Comparison of ENCODE assay signal across 2 cellular contexts in the genomic region with DNA sequence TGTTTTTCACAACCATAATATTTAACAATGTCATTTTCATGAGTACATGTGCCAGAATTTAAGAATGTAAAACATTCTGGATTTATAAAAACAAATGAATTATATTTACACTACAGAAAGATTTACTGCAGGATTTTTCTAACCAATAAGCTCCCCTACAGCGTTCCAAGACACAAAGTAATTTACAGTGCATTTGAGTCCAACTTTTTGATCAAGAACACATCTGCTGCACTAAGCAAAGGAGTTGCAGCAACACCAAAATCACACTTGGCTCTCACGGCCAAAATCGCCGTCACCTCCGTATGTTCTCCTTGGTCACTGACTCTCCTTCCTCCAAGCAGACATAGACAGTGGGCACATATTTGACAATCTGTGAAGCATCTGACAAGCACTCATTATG.
TF ChIP-seq lines count a peak whose summit lies in the region.

No MANE protein-coding gene starts in this region.

TF ChIP-seq in A549, 52 proteins besides CTCF, POLR2A, EP300 and RAD21 (continued from another document):
- TF ChIP-seq, protein P1, sequence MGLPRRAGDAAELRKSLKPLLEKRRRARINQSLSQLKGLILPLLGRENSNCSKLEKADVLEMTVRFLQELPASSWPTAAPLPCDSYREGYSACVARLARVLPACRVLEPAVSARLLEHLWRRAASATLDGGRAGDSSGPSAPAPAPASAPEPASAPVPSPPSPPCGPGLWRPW (IDR thresholded peaks at IDR 0.05): no peak
- TF ChIP-seq ESRRA (IDR thresholded peaks at IDR 0.05; ENCODE audit: borderline replicate concordance, low read length): no peak
- TF ChIP-seq HDAC2 (IDR thresholded peaks at IDR 0.05): no peak
- no peak for TF ChIP-seq HEYL (CRISPR knock-in tag; IDR thresholded peaks at IDR 0.05)
- no peak for TF ChIP-seq PHF8 (IDR thresholded peaks at IDR 0.05; ENCODE audit: borderline replicate concordance, low read depth)
- no peak for TF ChIP-seq MYC (IDR thresholded peaks at IDR 0.05; ENCODE audit: borderline replicate concordance, low read length)
- TF ChIP-seq CHD4 (IDR thresholded peaks at IDR 0.05; ENCODE audit: borderline replicate concordance): no peak
- TF ChIP-seq POLR2AphosphoS2 (conservative IDR thresholded peaks at IDR 0.05; ENCODE audit: low read length): no peak
- TF ChIP-seq FOXS1 (CRISPR knock-in tag; IDR thresholded peaks at IDR 0.05): no peak
- no peak for TF ChIP-seq TP53 (CRISPR knock-in tag; IDR thresholded peaks at IDR 0.05)
- no peak for TF ChIP-seq SMC3 (IDR thresholded peaks at IDR 0.05)

TF ChIP-seq in WTC11, 78 proteins besides CTCF, POLR2A, EP300 and RAD21 (continued from another document):
- TF ChIP-seq, protein P2, sequence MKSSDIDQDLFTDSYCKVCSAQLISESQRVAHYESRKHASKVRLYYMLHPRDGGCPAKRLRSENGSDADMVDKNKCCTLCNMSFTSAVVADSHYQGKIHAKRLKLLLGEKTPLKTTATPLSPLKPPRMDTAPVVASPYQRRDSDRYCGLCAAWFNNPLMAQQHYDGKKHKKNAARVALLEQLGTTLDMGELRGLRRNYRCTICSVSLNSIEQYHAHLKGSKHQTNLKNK (CRISPR knock-in tag; IDR thresholded peaks at IDR 0.05): no peak
- TF ChIP-seq ZNF423 (CRISPR knock-in tag; IDR thresholded peaks at IDR 0.05): no peak
TF ChIP-seq in WTC11: peak in this region for 0.
